8 cellular contexts compared by ENCODE assay signal in the genomic region with DNA sequence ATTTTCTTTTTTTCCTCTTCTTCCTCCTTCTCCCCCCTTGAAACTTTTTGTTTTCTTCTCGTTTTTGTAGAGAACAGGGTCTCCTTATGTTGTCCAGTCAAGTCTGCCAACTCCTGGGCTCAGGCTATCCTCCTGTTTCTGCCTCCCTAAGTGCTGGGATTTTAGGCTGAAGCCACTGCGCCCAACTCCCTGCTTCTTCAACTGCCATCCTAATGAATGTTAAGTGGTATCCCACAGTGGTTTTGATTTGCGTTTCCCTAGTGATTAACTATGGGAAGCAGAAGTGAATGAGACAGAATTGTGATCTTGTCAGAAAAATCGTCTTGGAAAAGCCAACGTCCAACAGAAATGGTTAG. TPM values are rescaled to one million over a fixed set of nuclear protein-coding genes. Genes with fewer than 3 reads are reported as not detected.
DNase-seq lines count a peak whose midpoint lies in the region; ATAC-seq and TF ChIP-seq lines count a peak whose summit lies in the region.

No MANE protein-coding gene starts in this region.

- H3K4me1 ChIP-seq in hepatocyte (ENCODE audit: insufficient read depth) (peaks cover 16% of the 10 kb centered on the region), smooth muscle cell (ENCODE audit: low read depth) (peaks cover 6% of the 10 kb centered on the region)

- 34% methylated on average over 5 of the region's 5 CpGs for WGBS in hepatocyte (ENCODE audit: low lambda C conversion rate, missing lambda C conversion rate)
- WGBS in smooth muscle cell (ENCODE audit: low lambda C conversion rate), result 16% methylated on average over 5 of the region's 5 CpGs
- 26 to 31% methylated on average over 5 of the region's 5 CpGs for WGBS in lower leg skin, 2 donors

- DNase-seq in DMS53 (lab: John Stamatoyannopoulos, UW) (peak; percentile 55), DMS53 treated with DMSO at 0.1 percent for 48 hours (lab: John Stamatoyannopoulos, UW; ENCODE audit: unreplicated experiment) (no peak), WTC11 (ENCODE audit: low spot score) (no peak), hepatocyte (ENCODE audit: low spot score) (no peak), smooth muscle cell (lab: John Stamatoyannopoulos, UW; ENCODE audit: unreplicated experiment) (no peak), lower leg skin (ENCODE audit: low spot score in 2 of 2) (no peak), HuH-7.5 (ENCODE audit: low spot score) (no peak)
- no peak for DNase-seq in stimulated activated CD4-positive, alpha-beta T cell treated with anti-CD3 and anti-CD28 coated beads, Interleukin-15, amount 100 ng/mL, for 24 hours

- H3F3A ChIP-seq in smooth muscle cell (ENCODE audit: low read depth), result peaks cover 12% of the 10 kb centered on the region

- H3K27me3 Mint-ChIP-seq in WTC11 (ENCODE audit: low read depth), result no peaks in the 10 kb centered on the region; the same call in 1 of the 2 replicates

- H3K27ac ChIP-seq in hepatocyte (peak overlapping the region; percentile 95), smooth muscle cell (ENCODE audit: low read depth) (peak overlapping the region; percentile 69)

- peak; percentile 5 for ATAC-seq in WTC11

- TF ChIP-seq CTCF in WTC11 (IDR thresholded peaks at IDR 0.05) (no peak), hepatocyte (IDR thresholded peaks at IDR 0.05; ENCODE audit: poor library complexity) (no peak), smooth muscle cell (IDR thresholded peaks at IDR 0.05; ENCODE audit: borderline replicate concordance, insufficient read depth, poor library complexity, severe bottlenecking) (no peak), lower leg skin (IDR thresholded peaks at IDR 0.05) (no peak)

- H3K9ac ChIP-seq in smooth muscle cell (ENCODE audit: low read depth), result peak overlapping the region; percentile 91

- peaks cover 9% of the 10 kb centered on the region for H3K36me3 Mint-ChIP-seq in WTC11

- peaks cover 6% of the 10 kb centered on the region for H3K9me3 Mint-ChIP-seq in WTC11

- H3K9me3 ChIP-seq in hepatocyte (ENCODE audit: low read depth) (no peaks in the 10 kb centered on the region), smooth muscle cell (replicated peaks; ENCODE audit: low read depth) (no peaks in the 10 kb centered on the region)

- H2AFZ ChIP-seq in hepatocyte, result peak overlapping the region; percentile 99
- peak overlapping the region; percentile 68 for H2AFZ ChIP-seq in smooth muscle cell (ENCODE audit: low read depth)

- H3K4me3 Mint-ChIP-seq in WTC11, result peak overlapping the region; percentile 82

- H3K36me3 ChIP-seq in hepatocyte (replicated peaks; ENCODE audit: insufficient read depth, low read depth) (no peaks in the 10 kb centered on the region), smooth muscle cell (ENCODE audit: low read depth) (no peaks in the 10 kb centered on the region)

- POLR2A ChIA-PET in WTC11 (lab: Charles Lee), result interaction anchor here (0.6 kb wide), 1 partner anchor 69 kb away, joined by 3 read pairs; no protein-coding TSS in a partner anchor

- H4K20me1 ChIP-seq in hepatocyte (ENCODE audit: insufficient read depth, poor library complexity, severe bottlenecking) (peaks cover 25% of the 10 kb centered on the region), smooth muscle cell (ENCODE audit: low read depth) (peaks cover 35% of the 10 kb centered on the region)

- H3K79me2 ChIP-seq in hepatocyte (peaks cover 39% of the 10 kb centered on the region), smooth muscle cell (ENCODE audit: low read depth) (peaks cover 36% of the 10 kb centered on the region)

- H3K9me2 ChIP-seq in hepatocyte (replicated peaks; ENCODE audit: insufficient read depth), result no peaks in the 10 kb centered on the region

- H3K4me2 ChIP-seq in hepatocyte, result peak overlapping the region; percentile 98
- H3K4me2 ChIP-seq in smooth muscle cell, result peak overlapping the region; percentile 100

- H3K4me1 Mint-ChIP-seq in WTC11, result peaks cover 37% of the 10 kb centered on the region

- intact Hi-C loops in lower leg skin (cut with DNase I; ENCODE audit: low total_unique reads), result no loop called here

- H3K4me3 ChIP-seq in hepatocyte (no peak overlapping the region), smooth muscle cell (peak overlapping the region; percentile 96), lower leg skin (ENCODE audit: low read depth, poor library complexity, severe bottlenecking) (no peak overlapping the region)

- no peaks in the 10 kb centered on the region for H3K27me3 ChIP-seq in hepatocyte
- H3K27me3 ChIP-seq in smooth muscle cell (ENCODE audit: low read depth), result no peaks in the 10 kb centered on the region

- CTCF ChIA-PET in WTC11 (lab: Charles Lee), result no interaction called here

- no peak for TF ChIP-seq POLR2A in lower leg skin (IDR thresholded peaks at IDR 0.05)

- H3K27ac Mint-ChIP-seq in WTC11, result peak overlapping the region; percentile 68

TF ChIP-seq in WTC11, 78 proteins besides CTCF, POLR2A, EP300 and RAD21:
- TF ChIP-seq NFATC4 (CRISPR knock-in tag; IDR thresholded peaks at IDR 0.05) (no peak), MAX (CRISPR knock-in tag; IDR thresholded peaks at IDR 0.05) (0 out of 2 replicates have a peak, but pooled peaks have one; percentile 0), ZNF317 (CRISPR knock-in tag; IDR thresholded peaks at IDR 0.05; ENCODE audit: borderline replicate concordance, low read depth) (no peak), ZNF416 (CRISPR knock-in tag; IDR thresholded peaks at IDR 0.05) (no peak), SMAD3 (CRISPR knock-in tag; IDR thresholded peaks at IDR 0.05; ENCODE audit: borderline replicate concordance) (no peak), NR3C1 (CRISPR knock-in tag; conservative IDR thresholded peaks at IDR 0.05; ENCODE audit: low read depth) (no peak), NR1H2 (CRISPR knock-in tag; IDR thresholded peaks at IDR 0.05) (no peak), ZNF121 (CRISPR knock-in tag; IDR thresholded peaks at IDR 0.05) (0 out of 2 replicates have a peak, but pooled peaks have one; percentile 57), ZBTB21 (CRISPR knock-in tag; IDR thresholded peaks at IDR 0.05; ENCODE audit: borderline replicate concordance) (no peak), JUN (CRISPR knock-in tag; IDR thresholded peaks at IDR 0.05) (no peak), IRF2 (CRISPR knock-in tag; IDR thresholded peaks at IDR 0.05; ENCODE audit: borderline replicate concordance, low read depth) (no peak), ZNF671 (CRISPR knock-in tag; IDR thresholded peaks at IDR 0.05) (no peak), SP1 (CRISPR knock-in tag; conservative IDR thresholded peaks at IDR 0.05) (no peak)
- TF ChIP-seq, protein P1, sequence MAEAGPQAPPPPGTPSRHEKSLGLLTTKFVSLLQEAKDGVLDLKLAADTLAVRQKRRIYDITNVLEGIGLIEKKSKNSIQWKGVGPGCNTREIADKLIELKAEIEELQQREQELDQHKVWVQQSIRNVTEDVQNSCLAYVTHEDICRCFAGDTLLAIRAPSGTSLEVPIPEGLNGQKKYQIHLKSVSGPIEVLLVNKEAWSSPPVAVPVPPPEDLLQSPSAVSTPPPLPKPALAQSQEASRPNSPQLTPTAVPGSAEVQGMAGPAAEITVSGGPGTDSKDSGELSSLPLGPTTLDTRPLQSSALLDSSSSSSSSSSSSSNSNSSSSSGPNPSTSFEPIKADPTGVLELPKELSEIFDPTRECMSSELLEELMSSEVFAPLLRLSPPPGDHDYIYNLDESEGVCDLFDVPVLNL (CRISPR knock-in tag; IDR thresholded peaks at IDR 0.05; ENCODE audit: borderline replicate concordance, low read depth), result no peak

RNA-seq across cellular contexts. Expression of gene ADD1, which starts 1.0 kb away (rescaled TPM):
- total RNA-seq in WTC11 (2021) (164 to 178 TPM (median 167 TPM) in 3 replicates), hepatocyte (143 and 179 TPM in 2 replicates), smooth muscle cell (109 and 125 TPM in 2 replicates), lower leg skin (100 to 1,000 TPM; 102 to 153 (median 135) TPM)
- polyA plus RNA-seq in hepatocyte (174 and 208 TPM in 2 replicates), smooth muscle cell (175 and 200 TPM in 2 replicates)

RNA-seq across cellular contexts. Expression of gene SH3BP2, which starts 49.8 kb away (rescaled TPM):
- total RNA-seq in WTC11 (2021) (43.2 to 49.1 TPM (median 44.5 TPM) in 3 replicates), hepatocyte (15.0 and 25.7 TPM in 2 replicates), smooth muscle cell (19.3 and 23.8 TPM in 2 replicates), lower leg skin (100 to 1,000 TPM; 106 to 291 (median 178) TPM)
- polyA plus RNA-seq in hepatocyte (24.3 and 29.6 TPM in 2 replicates), smooth muscle cell (17.3 and 27.4 TPM in 2 replicates)
